Comparison of ENCODE assay signal across 13 cellular contexts in genomic region chr7:98506471-98506870, GRCh38.
"Had no signal": no experiment of that assay in that cellular context is flagged by ENCODE, and none has a peak within 500 bp of the region (broad histone marks: within the 10 kb centered on the region; RNA-seq: fewer than 3 reads in every experiment).

No MANE protein-coding gene starts in this region.

- H3K27ac ChIP-seq: colonic mucosa, coronary artery, dorsolateral prefrontal cortex, epithelial cell of prostate, esophagus muscularis mucosa, esophagus squamous epithelium, foreskin keratinocyte, gastrocnemius medialis, gastroesophageal sphincter, heart left ventricle, heart right ventricle had no signal

- H3K4me1 ChIP-seq: colonic mucosa, esophagus muscularis mucosa, esophagus squamous epithelium, foreskin keratinocyte, gastrocnemius medialis, gastroesophageal sphincter, heart left ventricle, heart right ventricle had no signal

- H3K4me3 ChIP-seq: colonic mucosa, coronary artery, dorsolateral prefrontal cortex, esophagus muscularis mucosa, esophagus squamous epithelium, gastrocnemius medialis, gastroesophageal sphincter, heart left ventricle, heart right ventricle had no signal

- H3K9me3 ChIP-seq: colonic mucosa, esophagus squamous epithelium had no signal

- ATAC-seq: effector memory CD8-positive, alpha-beta T cell; esophagus mucosa; foreskin keratinocyte; gastrocnemius medialis; gastroesophageal sphincter; heart left ventricle; heart right ventricle had no signal

- H3K36me3 ChIP-seq: colonic mucosa, esophagus muscularis mucosa, esophagus squamous epithelium, gastrocnemius medialis, gastroesophageal sphincter, heart left ventricle, heart right ventricle had no signal
